Comparison of ENCODE assay signal across 8 cellular contexts in genomic region chr6:137811121-137811911, GRCh38. TPM values are rescaled to one million over a fixed set of nuclear protein-coding genes. Genes with fewer than 3 reads are reported as not detected.
A peak's percentile ranks its signal among the peaks of the same experiment; 100 is the strongest.
DNase-seq lines count a peak whose midpoint lies in the region; ATAC-seq and TF ChIP-seq lines count a peak whose summit lies in the region.

No MANE protein-coding gene starts in this region.

- H2BK12ac ChIP-seq in H9 (ENCODE audit: insufficient read length, low read depth, low read length), result no peak overlapping the region

- H3K27ac ChIP-seq in heart left ventricle (peak overlapping the region in 4 of 12 donors; percentile 21 to 85 (median 36)), spleen (peak overlapping the region; percentile 50 to 88 (median 81)), H9 (ENCODE audit: insufficient read length, low read depth, low read length) (no peak overlapping the region)

- H3K79me2 ChIP-seq in H9 (ENCODE audit: insufficient read depth, low read length), result no peaks in the 10 kb centered on the region

- intact Hi-C loops in heart left ventricle (cut with DNase I), result no loop called here
- intact Hi-C loops in spleen (cut with DNase I; ENCODE audit: low total_unique reads), result no loop called here

- no peaks in the 10 kb centered on the region; the same call in 1 of the 2 replicates for H3K27me3 Mint-ChIP-seq in H9 (ENCODE audit: low read depth)

- no peak overlapping the region for H2BK5ac ChIP-seq in H9 (ENCODE audit: insufficient read length, low read length)

- H3K4me3 ChIP-seq in heart left ventricle, result peak overlapping the region in 1 of 12 donors; percentile 29
- H3K4me3 ChIP-seq in spleen, result peak overlapping the region in 2 of 8 donors; percentile 4 to 50

- H3K4me3 Mint-ChIP-seq in H9, result no peak overlapping the region

- no peaks in the 10 kb centered on the region for H4K20me1 ChIP-seq in H9 (ENCODE audit: control insufficient read depth, insufficient read depth, insufficient read length)

- H3K9me3 ChIP-seq in heart left ventricle (no peaks in the 10 kb centered on the region), spleen (no peaks in the 10 kb centered on the region), H9 (ENCODE audit: control insufficient read depth, low read depth, low read length) (no peaks in the 10 kb centered on the region)

- no peaks in the 10 kb centered on the region for H3K9me3 Mint-ChIP-seq in H9

- no peak for TF ChIP-seq CTCF in heart left ventricle (IDR thresholded peaks at IDR 0.05)
- TF ChIP-seq CTCF in spleen (IDR thresholded peaks at IDR 0.05 in 8 of 11, conservative IDR thresholded peaks at IDR 0.05 in 3 of 11), result no peak
- TF ChIP-seq CTCF in H9 (conservative IDR thresholded peaks at IDR 0.05), result no peak

- no peak overlapping the region for H3K23ac ChIP-seq in H9 (ENCODE audit: insufficient read length, low read depth, low read length)

- H3K36me3 Mint-ChIP-seq in H9 (ENCODE audit: insufficient read depth in 1 of 3, low read depth in 3 of 3), result no peaks in the 10 kb centered on the region; a peak in 1 of 7 replicates

- ATAC-seq in HG03196 (IDR thresholded peaks at IDR 0.05; ENCODE audit: unreplicated experiment), result peak; percentile 94
- peak; percentile 54 to 93 (median 81) for ATAC-seq in heart left ventricle

- no peak overlapping the region for H2BK20ac ChIP-seq in H9 (ENCODE audit: low read depth, low read length, poor library complexity, severe bottlenecking)

- H4K8ac ChIP-seq in H9 (replicated peaks; ENCODE audit: insufficient read length, low read depth, low read length), result no peak overlapping the region

- no peak overlapping the region for H2BK15ac ChIP-seq in H9 (ENCODE audit: low read depth, low read length)

- WGBS in heart left ventricle, 4 donors, result 46 to 50% (median 47%) methylated on average over 13 of the region's 13 CpGs
- WGBS in spleen, 5 donors, result 13 to 25% (median 19%) methylated on average over 13 of the region's 13 CpGs
- WGBS in H9 (ENCODE audit: extremely low coverage, insufficient read length, low lambda C conversion rate), result no CpG with 5 or more reads among the region's 13 CpGs

- no peak overlapping the region for H2AFZ ChIP-seq in H9 (ENCODE audit: low read length)

- TF ChIP-seq POLR2A in GM19099 (IDR thresholded peaks at IDR 0.05; ENCODE audit: extremely low read depth, insufficient read length, low read depth) (peak; percentile 83), heart left ventricle (IDR thresholded peaks at IDR 0.05) (no peak), spleen (IDR thresholded peaks at IDR 0.05) (no peak)

- H3K18ac ChIP-seq in H9 (ENCODE audit: insufficient read length, low read depth, low read length), result no peak overlapping the region

- H3K23me2 ChIP-seq in H9 (ENCODE audit: insufficient read length, low read depth, low read length, poor library complexity, severe bottlenecking), result no peaks in the 10 kb centered on the region

- no peak overlapping the region for H4K91ac ChIP-seq in H9 (ENCODE audit: insufficient read length, low read depth, low read length)

- H3K4me1 ChIP-seq in heart left ventricle, result peaks cover 0 to 40% (median 0%) of the 10 kb centered on the region in 12 donors
- peaks cover 21 to 39% (median 28%) of the 10 kb centered on the region in 6 donors for H3K4me1 ChIP-seq in spleen
- no peaks in the 10 kb centered on the region for H3K4me1 ChIP-seq in H9 (ENCODE audit: insufficient read depth, low read length)

- in situ Hi-C loops in SK-MEL-5 (cut with HindIII; ENCODE audit: low pct_unique_long_range_greater_than_20kb, low sequenced_read_pairs), result no loop called here

- DNase-seq in AML-193 (lab: John Stamatoyannopoulos, UW), result peak; percentile 95 to 96
- peak; percentile 92 for DNase-seq in SK-MEL-5 (ENCODE audit: low read depth, low spot score)
- DNase-seq in activated naive CD4-positive, alpha-beta T cell (lab: John Stamatoyannopoulos, UW), result peak; percentile 9 to 38 (median 37)
- DNase-seq in heart left ventricle, result peak; percentile 31 to 70 (median 41)
- peak; percentile 93 for DNase-seq in spleen
- DNase-seq in H9, result no peak

- H3K9ac ChIP-seq in H9 (ENCODE audit: extremely low read depth, insufficient read length, low read length), result no peak overlapping the region

- H4K5ac ChIP-seq in H9 (ENCODE audit: insufficient read length, low read depth, low read length), result no peak overlapping the region

- H3K36me3 ChIP-seq in heart left ventricle (no peaks in the 10 kb centered on the region), spleen (no peaks in the 10 kb centered on the region)

- H3T11ph ChIP-seq in H9 (ENCODE audit: low read length), result no peak overlapping the region

- H3K4ac ChIP-seq in H9 (ENCODE audit: low read depth, low read length), result no peak overlapping the region

- H2BK120ac ChIP-seq in H9 (ENCODE audit: low read depth, low read length, poor library complexity, severe bottlenecking), result no peak overlapping the region

- H3K4me2 ChIP-seq in H9 (ENCODE audit: insufficient read depth, insufficient read length, low read length), result no peak overlapping the region

- H3K56ac ChIP-seq in H9 (ENCODE audit: insufficient read length, low read depth, low read length), result no peak overlapping the region

- no peak overlapping the region for H3K27ac Mint-ChIP-seq in H9

- H3K4me1 Mint-ChIP-seq in H9, result peaks cover 0 to 7% of the 10 kb centered on the region in 2 experiments; a peak in 2 of 4 replicates

- no peak overlapping the region for H2AK5ac ChIP-seq in H9 (ENCODE audit: insufficient read length, low read length)

- H3K79me1 ChIP-seq in H9 (ENCODE audit: insufficient read depth, low read depth, low read length, poor library complexity, severe bottlenecking), result no peaks in the 10 kb centered on the region

- no peak overlapping the region for H3K14ac ChIP-seq in H9 (ENCODE audit: insufficient read depth, low read length)

- H3K27me3 ChIP-seq in heart left ventricle (no peaks in the 10 kb centered on the region), spleen (replicated peaks in 1 of 7) (no peaks in the 10 kb centered on the region), H9 (ENCODE audit: insufficient read depth, low read length) (no peaks in the 10 kb centered on the region)

RNA-seq across cellular contexts. Expression of gene TNFAIP3, which starts 55.7 kb away (rescaled TPM):
- total RNA-seq in SK-MEL-5 (2014; rRNA removed; shearing (Covaris generic)), result 107 and 110 TPM in 2 replicates
- polyA plus RNA-seq in SK-MEL-5 (2015; cell fraction: cytosol; rRNA removed), result 105 and 128 TPM in 2 replicates
- polyA plus RNA-seq in SK-MEL-5 (2015; cell fraction: nucleus; rRNA removed), result 645 and 654 TPM in 2 replicates
- total RNA-seq in heart left ventricle (10 to 100 TPM in 2 of 9 donors, 1 to 10 TPM in 7; 3.2 to 33.7 (median 6.0) TPM), spleen (100 to 1,000 TPM in 3 of 7 donors, 10 to 100 TPM in 4; 41.1 to 133 (median 69.0) TPM), H9 (2021) (3.7 and 5.6 TPM in 2 replicates)
- polyA plus RNA-seq in heart left ventricle (1 to 10 TPM; 3.0 to 3.3 TPM), spleen (10 to 100 TPM; 23.2 to 31.9 (median 25.0) TPM)
